16 cellular contexts compared by ENCODE assay signal in the genomic region with DNA sequence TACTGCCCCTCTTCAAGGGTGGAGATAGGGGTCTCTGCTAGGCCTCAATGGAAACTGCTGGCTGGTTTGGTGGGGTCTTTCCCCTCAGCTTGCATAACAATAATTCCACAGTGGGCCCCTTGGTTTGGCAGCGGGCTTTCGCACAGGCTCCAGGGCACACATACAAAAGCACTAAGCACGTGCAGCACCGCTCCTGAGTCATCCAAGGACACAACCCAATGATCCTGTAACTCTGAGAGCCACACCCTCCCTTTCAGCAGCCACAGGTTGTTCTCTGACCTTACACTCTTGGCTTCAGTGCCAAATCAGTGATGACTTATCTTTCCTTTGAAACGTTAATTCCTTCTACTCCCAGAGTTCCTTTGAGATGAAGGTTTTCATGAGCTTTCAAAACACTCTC. TPM values are rescaled to one million over a fixed set of nuclear protein-coding genes. Genes with fewer than 3 reads are reported as not detected.
DNase-seq lines count a peak whose midpoint lies in the region; ATAC-seq and TF ChIP-seq lines count a peak whose summit lies in the region.
"Had no signal": no experiment of that assay in that cellular context is flagged by ENCODE, and none has a peak within 500 bp of the region (broad histone marks: within the 10 kb centered on the region; RNA-seq: fewer than 3 reads in every experiment).

No MANE protein-coding gene starts in this region.

- peaks cover 6% of the 10 kb centered on the region for H3K27me3 Mint-ChIP-seq in activated CD4-positive, alpha-beta T cell treated with anti-CD3 and anti-CD28 coated beads for 36 hours

- H3K36me3 ChIP-seq in NT2/D1 (ENCODE audit: insufficient read depth, insufficient read length, low read length) (no peaks in the 10 kb centered on the region), esophagus squamous epithelium (no peaks in the 10 kb centered on the region), mucosa of rectum (ENCODE audit: control insufficient read depth in 2 of 2, insufficient read depth in 2 of 2, low read length in 2 of 2) (no peaks in the 10 kb centered on the region)
- H3K36me3 ChIP-seq: BLaER1 treated with 17β-estradiol and CSF1 and Interleukin-3, amounts not matched to agents 10 nM and 100 nM had no signal

- no peaks in the 10 kb centered on the region for H3K27me3 ChIP-seq in NT2/D1 (ENCODE audit: insufficient read depth, insufficient read length)
- no peaks in the 10 kb centered on the region for H3K27me3 ChIP-seq in esophagus squamous epithelium
- H3K27me3 ChIP-seq in mucosa of rectum (ENCODE audit: control insufficient read depth in 2 of 2, insufficient read depth in 2 of 2, low read length in 2 of 2), result no peaks in the 10 kb centered on the region
- H3K27me3 ChIP-seq: BLaER1 treated with 17β-estradiol and CSF1 and Interleukin-3, amounts not matched to agents 10 nM and 100 nM had no signal

- intact Hi-C loops in esophagus squamous epithelium (cut with DNase I), result no loop called here
- intact Hi-C loops in activated CD4-positive, alpha-beta T cell treated with anti-CD3 and anti-CD28 coated beads for 36 hours (cut with DNase I, micrococcal nuclease), result no loop called here

- no peak for TF ChIP-seq CTCF in esophagus squamous epithelium (IDR thresholded peaks at IDR 0.05)

- POLR2A ChIA-PET in activated CD4-positive, alpha-beta T cell treated with anti-CD3 and anti-CD28 coated beads for 36 hours (lab: Charles Lee), result interaction anchor here (0.6 kb wide), 1 partner anchor 1297 kb away, joined by 3 read pairs; no protein-coding TSS in a partner anchor

- H3K27ac ChIP-seq in esophagus squamous epithelium (peak overlapping the region; percentile 73 to 84 (median 81)), mucosa of rectum (ENCODE audit: low read depth in 2 of 2, low read length in 2 of 2) (peak overlapping the region; percentile 88 to 94)
- H3K27ac ChIP-seq: BLaER1 treated with 17β-estradiol and CSF1 and Interleukin-3, amounts not matched to agents 10 nM and 100 nM; coronary artery had no signal

- no peak overlapping the region for H3K27ac Mint-ChIP-seq in activated naive CD4-positive, alpha-beta T cell treated with anti-CD3 and anti-CD28 coated beads, Interleukin-2, amount 50 U/mL, for 72 hours
- H3K27ac Mint-ChIP-seq in activated CD4-positive, alpha-beta T cell treated with anti-CD3 and anti-CD28 coated beads for 36 hours, result no peak overlapping the region

- H3K4me3 ChIP-seq in NT2/D1 (ENCODE audit: insufficient read length, low read depth) (no peak overlapping the region), esophagus squamous epithelium (no peak overlapping the region), mucosa of rectum (ENCODE audit: low read length in 2 of 2) (peak overlapping the region in 1 of 2 donors; percentile 10)
- H3K4me3 ChIP-seq: BLaER1 treated with 17β-estradiol and CSF1 and Interleukin-3, amounts not matched to agents 10 nM and 100 nM; coronary artery had no signal

- no peak for TF ChIP-seq POLR2A in esophagus squamous epithelium (IDR thresholded peaks at IDR 0.05)

- H3K9me3 ChIP-seq in NT2/D1 (ENCODE audit: insufficient read depth, low read length), result no peaks in the 10 kb centered on the region
- H3K9me3 ChIP-seq in esophagus squamous epithelium, result no peaks in the 10 kb centered on the region
- H3K9me3 ChIP-seq in mucosa of rectum (ENCODE audit: control insufficient read depth in 2 of 2, low read length in 2 of 2), result no peaks in the 10 kb centered on the region
- H3K9me3 ChIP-seq: BLaER1 treated with 17β-estradiol and CSF1 and Interleukin-3, amounts not matched to agents 10 nM and 100 nM had no signal

- 36 to 46% methylated on average over 1 to 5 of the region's 5 CpGs for WGBS in esophagus squamous epithelium, 2 donors

- H3K9ac ChIP-seq in NT2/D1 (ENCODE audit: insufficient read length, low read depth) (no peak overlapping the region), mucosa of rectum (ENCODE audit: low read depth in 1 of 2, low read length in 2 of 2) (peak overlapping the region; percentile 21 to 58)
- H3K9ac ChIP-seq: BLaER1 treated with 17β-estradiol and CSF1 and Interleukin-3, amounts not matched to agents 10 nM and 100 nM had no signal

- H3K4me1 ChIP-seq in NT2/D1 (ENCODE audit: insufficient read depth, insufficient read length) (no peaks in the 10 kb centered on the region), esophagus squamous epithelium (peaks cover 7 to 76% (median 38%) of the 10 kb centered on the region in 3 donors), mucosa of rectum (ENCODE audit: control insufficient read depth in 2 of 2, insufficient read depth in 2 of 2, low read length in 2 of 2) (peaks cover 52 to 62% of the 10 kb centered on the region in 2 donors)

- H3K9me3 Mint-ChIP-seq in activated naive CD4-positive, alpha-beta T cell treated with anti-CD3 and anti-CD28 coated beads, Interleukin-2, amount 50 U/mL, for 72 hours, result no peaks in the 10 kb centered on the region
- H3K9me3 Mint-ChIP-seq in activated CD4-positive, alpha-beta T cell treated with anti-CD3 and anti-CD28 coated beads for 36 hours (ENCODE audit: low read depth), result no peaks in the 10 kb centered on the region
- H3K9me3 Mint-ChIP-seq: naive B cell had no signal

- H3K4me1 Mint-ChIP-seq in activated CD4-positive, alpha-beta T cell treated with anti-CD3 and anti-CD28 coated beads for 36 hours, result peaks cover 13% of the 10 kb centered on the region

- no peak for ATAC-seq in activated naive CD4-positive, alpha-beta T cell treated with anti-CD3 and anti-CD28 coated beads, Interleukin-2, amount 50 U/mL, for 72 hours
- ATAC-seq in GM19328 (IDR thresholded peaks at IDR 0.05; ENCODE audit: unreplicated experiment), result no peak
- ATAC-seq in activated CD4-positive, alpha-beta T cell treated with anti-CD3 and anti-CD28 coated beads for 36 hours, result no peak

- DNase-seq in DMS153 treated with DMSO at 0.1 percent for 48 hours (lab: John Stamatoyannopoulos, UW; ENCODE audit: unreplicated experiment) (peak; percentile 6), NT2/D1 (ENCODE audit: low read depth, low spot score) (peak; percentile 13), esophagus squamous epithelium (lab: John Stamatoyannopoulos, UW) (no peak), occipital lobe (lab: John Stamatoyannopoulos, UW) (no peak)
- no peak for DNase-seq in activated naive CD4-positive, alpha-beta T cell treated with anti-CD3 and anti-CD28 coated beads, Interleukin-2, amount 50 U/mL, for 72 hours (ENCODE audit: low spot score in 2 of 2)
- DNase-seq in activated CD4-positive, alpha-beta T cell treated with anti-CD3 and anti-CD28 coated beads for 36 hours, result no peak
- DNase-seq: activated CD4-positive, CD25-positive, alpha-beta regulatory T cell treated with anti-CD3 and anti-CD28 coated beads, Interleukin-2, amount 50 U/mL, for 72 hours; activated effector memory CD4-positive, alpha-beta T cell treated with Interleukin-2 at 50 U/mL for 16 hours; hippocampal formation; naive B cell; NCI-H187 treated with DMSO at 0.1 percent for 48 hours; RPMI8226 had no signal

- no peak overlapping the region for H3K4me3 Mint-ChIP-seq in activated CD4-positive, alpha-beta T cell treated with anti-CD3 and anti-CD28 coated beads for 36 hours
- H3K4me3 Mint-ChIP-seq: naive B cell had no signal

- H3K36me3 Mint-ChIP-seq in activated naive CD4-positive, alpha-beta T cell treated with anti-CD3 and anti-CD28 coated beads, Interleukin-2, amount 50 U/mL, for 72 hours, result no peaks in the 10 kb centered on the region
- no peaks in the 10 kb centered on the region for H3K36me3 Mint-ChIP-seq in activated CD4-positive, alpha-beta T cell treated with anti-CD3 and anti-CD28 coated beads for 36 hours (ENCODE audit: low read depth)

- CTCF ChIA-PET in activated CD4-positive, alpha-beta T cell treated with anti-CD3 and anti-CD28 coated beads for 36 hours (lab: Charles Lee), result interaction anchor here (1.1 to 1.7 kb wide), 5 partner anchors 15 to 252 kb away, joined by 3 to 5 read pairs (median 4); no protein-coding TSS in a partner anchor

RNA-seq across cellular contexts. Expression of gene DAPK2, which starts 41.7 kb away (rescaled TPM):
- total RNA-seq in esophagus squamous epithelium (10 to 100 TPM in 2 of 4 donors, 1 to 10 TPM in 2; 1.9 to 12.9 (median 9.8) TPM), occipital lobe (5.0 TPM)
- total RNA-seq in activated naive CD4-positive, alpha-beta T cell treated with anti-CD3 and anti-CD28 coated beads, Interleukin-2, amount 50 U/mL, for 72 hours, result 1 to 10 TPM in 1 of 2 donors, under 1 TPM in 1; 0.62 to 1.0 TPM
- 1 to 10 TPM; 1.0 to 1.3 TPM for total RNA-seq in activated CD4-positive, alpha-beta T cell treated with anti-CD3 and anti-CD28 coated beads for 36 hours

Comparison
In these comparisons a context has a peak if more than half of its experiments do, and no peak if none do; other contexts are left out.
1. DNase-seq: peak in DMS153 treated with DMSO at 0.1 percent for 48 hours (single experiment) and NT2/D1 (single experiment); none in esophagus squamous epithelium (single experiment), occipital lobe (single experiment), activated naive CD4-positive, alpha-beta T cell treated with anti-CD3 and anti-CD28 coated beads, Interleukin-2, amount 50 U/mL, for 72 hours (0 of 2) and activated CD4-positive, alpha-beta T cell treated with anti-CD3 and anti-CD28 coated beads for 36 hours (single experiment).